8 cellular contexts compared by ENCODE assay signal in genomic region chr19:40090256-40091204, GRCh38. TPM values are rescaled to one million over a fixed set of nuclear protein-coding genes. Genes with fewer than 3 reads are reported as not detected.
DNase-seq lines count a peak whose midpoint lies in the region; ATAC-seq and TF ChIP-seq lines count a peak whose summit lies in the region.

Gene ZNF780A, minus strand, starts transcription at chr19:40090943. Its CDS starts 6,190 bp downstream, at chr19:40084753.

- H3K4me1 Mint-ChIP-seq in immature natural killer cell, result peaks cover 43 to 45% of the 10 kb centered on the region in 2 donors

- no peaks in the 10 kb centered on the region for H3K36me3 ChIP-seq in smooth muscle cell (ENCODE audit: low read depth)

- peak; percentile 85 for ATAC-seq in GM18511 (IDR thresholded peaks at IDR 0.05; ENCODE audit: unreplicated experiment)
- ATAC-seq in HG03097 (IDR thresholded peaks at IDR 0.05; ENCODE audit: low FRiP score, unreplicated experiment), result peak; percentile 76
- ATAC-seq in HG03039 (IDR thresholded peaks at IDR 0.05; ENCODE audit: unreplicated experiment), result no peak

- H4K20me1 ChIP-seq in smooth muscle cell (ENCODE audit: low read depth), result peaks cover 2% of the 10 kb centered on the region

- H3K27ac ChIP-seq in caudate nucleus (ENCODE audit: low read depth, low read length) (peak within 1 kb of the TSS; percentile 69), smooth muscle cell (ENCODE audit: low read depth) (peak within 1 kb of the TSS; percentile 79)

- peaks cover 43% of the 10 kb centered on the region for H3K79me2 ChIP-seq in smooth muscle cell (ENCODE audit: low read depth)

- H3K4me2 ChIP-seq in smooth muscle cell, result peak within 1 kb of the TSS; percentile 98

- peak within 1 kb of the TSS; percentile 99 for H2AFZ ChIP-seq in smooth muscle cell (ENCODE audit: low read depth)

- H3K9me3 Mint-ChIP-seq in immature natural killer cell, result peaks cover 0 to 1% (median 0%) of the 10 kb centered on the region in 6 donors

- H3K9ac ChIP-seq in smooth muscle cell (ENCODE audit: low read depth), result peak within 1 kb of the TSS; percentile 90

- DNase-seq in NCI-H226 (peak; percentile 62), caudate nucleus (lab: John Stamatoyannopoulos, UW) (peak; percentile 10 to 86 (median 70)), immature natural killer cell (peak; percentile 79 to 80 (median 79)), smooth muscle cell (lab: John Stamatoyannopoulos, UW; ENCODE audit: unreplicated experiment) (peak; percentile 25)
- peak; percentile 54 for DNase-seq in activated CD4-positive, CD25-positive, alpha-beta regulatory T cell treated with anti-CD3 and anti-CD28 coated beads, Interleukin-2, amount 50 U/mL, for 16 hours (ENCODE audit: low read depth, low spot score)

- H3K27me3 ChIP-seq in smooth muscle cell (ENCODE audit: low read depth), result no peaks in the 10 kb centered on the region

- H3K4me3 ChIP-seq in smooth muscle cell, result peak within 1 kb of the TSS; percentile 84

- TF ChIP-seq CTCF in smooth muscle cell (IDR thresholded peaks at IDR 0.05; ENCODE audit: borderline replicate concordance, insufficient read depth, poor library complexity, severe bottlenecking), result no peak

- WGBS in smooth muscle cell (ENCODE audit: low lambda C conversion rate), result 2% methylated on average over 45 of the region's 46 CpGs

- peaks cover 7% of the 10 kb centered on the region for H3K4me1 ChIP-seq in smooth muscle cell (ENCODE audit: low read depth)

- H3K9me3 ChIP-seq in smooth muscle cell (replicated peaks; ENCODE audit: low read depth), result no peaks in the 10 kb centered on the region

- H3F3A ChIP-seq in smooth muscle cell (ENCODE audit: low read depth), result no peaks in the 10 kb centered on the region

- peak within 1 kb of the TSS; percentile 95 to 100 (median 99) for H3K4me3 Mint-ChIP-seq in immature natural killer cell

- H3K27me3 Mint-ChIP-seq in immature natural killer cell (ENCODE audit: low read depth in 3 of 3), result peaks cover 5 to 9% (median 6%) of the 10 kb centered on the region in 3 donors

- peak within 1 kb of the TSS; percentile 94 to 100 (median 99) for H3K27ac Mint-ChIP-seq in immature natural killer cell

- peaks cover 0 to under 1% (median 0%) of the 10 kb centered on the region in 3 donors for H3K36me3 Mint-ChIP-seq in immature natural killer cell

RNA-seq across cellular contexts. Expression of gene ZNF780A, which starts in this region (rescaled TPM):
- polyA plus RNA-seq in immature natural killer cell, result 10 to 100 TPM in 2 of 3 donors, 1 to 10 TPM in 1; 9.7 to 17.3 (median 12.4) TPM
- 4.4 and 6.5 TPM in 2 replicates for total RNA-seq in smooth muscle cell
- 5.2 and 6.0 TPM in 2 replicates for polyA plus RNA-seq in smooth muscle cell

Comparison
In these comparisons a context has a peak if more than half of its experiments do, and no peak if none do; other contexts are left out.
1. DNase-seq: peak in every context shown above with its lines; median percentile 79 in immature natural killer cell; 70 in caudate nucleus; 62 in NCI-H226; 54 in activated CD4-positive, CD25-positive, alpha-beta regulatory T cell treated with anti-CD3 and anti-CD28 coated beads, Interleukin-2, amount 50 U/mL, for 16 hours; 25 in smooth muscle cell.